ENCODE assay signal across 27 cellular contexts in the genomic region with DNA sequence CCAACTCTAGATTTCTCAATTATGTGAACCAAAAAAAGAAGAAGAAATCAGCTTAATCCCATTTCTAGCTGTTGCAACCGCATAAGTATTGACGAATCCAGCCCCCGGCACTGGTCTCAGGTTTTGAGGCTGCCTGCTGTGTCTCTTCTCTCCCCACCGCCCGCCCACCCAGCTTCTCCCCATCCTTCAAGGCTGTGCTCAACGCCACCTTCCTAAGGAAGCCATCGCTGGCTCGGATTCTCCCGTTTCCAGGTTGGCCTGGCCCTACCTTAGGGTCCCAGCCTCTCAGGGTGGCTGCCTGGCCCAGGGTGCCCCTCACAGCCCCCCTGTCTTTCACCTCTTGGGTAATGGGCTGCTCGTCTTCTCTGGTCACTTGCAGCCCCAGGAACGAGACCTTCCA.
"Had no signal": no experiment of that assay in that cellular context is flagged by ENCODE, and none has a peak within 500 bp of the region (broad histone marks: within the 10 kb centered on the region; RNA-seq: fewer than 3 reads in every experiment).

No MANE protein-coding gene starts in this region.

- H3K4me1 ChIP-seq: parathyroid adenoma, psoas muscle, right lobe of liver, spleen, suprapubic skin, testis, tibial artery, transverse colon, upper lobe of right lung, uterus had no signal

- H3K9ac ChIP-seq: parathyroid adenoma had no signal

- H3K4me2 ChIP-seq: smooth muscle cell had no signal

- ATAC-seq: naive thymus-derived CD8-positive, alpha-beta T cell; natural killer cell treated with Interleukin-12 subunit alpha and Interleukin-12 subunit beta and Interleukin-15 and Interleukin-18, amount 100 ng/mL, for 72 hours; psoas muscle; right cardiac atrium; right lobe of liver; stimulated activated memory B cell treated with anti-CD40 and anti-IgM and Interleukin-4, amounts not matched to agents 10 μg/mL and 1 μg/mL and 100 μg/mL, for 72 hours; stimulated activated naive CD8-positive, alpha-beta T cell treated with anti-CD3 and anti-CD28 coated beads, Interleukin-15, amount 100 ng/mL, for 72 hours; stimulated activated naive CD8-positive, alpha-beta T cell treated with anti-CD3 and anti-CD28 coated beads, Interleukin-15, Interleukin-2, amounts not matched to agents 100 U/mL and 50 U/mL, for 24 hours; upper lobe of right lung had no signal

- H3K9me3 ChIP-seq: ovary, psoas muscle, right lobe of liver, suprapubic skin, testis, tibial artery, transverse colon, upper lobe of right lung, uterus had no signal

- DNase-seq: naive thymus-derived CD8-positive, alpha-beta T cell; occipital lobe; ovary; psoas muscle; right cardiac atrium; spleen; stimulated activated CD4-positive, alpha-beta T cell treated with anti-CD3 and anti-CD28 coated beads, Interleukin-12 subunit alpha, Interleukin-12 subunit beta, amount 100 ng/mL, for 4 hours; stimulated activated CD4-positive, alpha-beta T cell treated with anti-CD3 and anti-CD28 coated beads, Interleukin-1b, Interleukin-23, amount 100 ng/mL, for 48 hours; stimulated activated CD4-positive, alpha-beta T cell treated with anti-CD3 and anti-CD28 coated beads, Interleukin-4, amount 100 ng/mL, for 1 hour; stimulated activated CD4-positive, alpha-beta T cell treated with anti-CD3 and anti-CD28 coated beads, Interleukin-4, amount 100 ng/mL, for 4 hours; stimulated activated CD8-positive, alpha-beta memory T cell treated with anti-CD3 and anti-CD28 coated beads, Interleukin-4, amount 100 ng/mL, for 48 hours; stimulated activated naive CD4-positive, alpha-beta T cell; stimulated activated naive CD8-positive, alpha-beta T cell treated with anti-CD3 and anti-CD28 coated beads, Interleukin-15, amount 100 ng/mL, for 72 hours; stimulated activated naive CD8-positive, alpha-beta T cell treated with anti-CD3 and anti-CD28 coated beads, Interleukin-15, Interleukin-2, amounts not matched to agents 100 U/mL and 50 U/mL, for 24 hours; substantia nigra; testis; transverse colon; upper lobe of right lung; uterus had no signal

- H2AFZ ChIP-seq: parathyroid adenoma had no signal

- H3K36me3 ChIP-seq: ovary, right lobe of liver, spleen, suprapubic skin, tibial artery, transverse colon, upper lobe of right lung, uterus had no signal

- H3K4me3 ChIP-seq: ovary, psoas muscle, right lobe of liver, skin epidermis, smooth muscle cell, spleen, suprapubic skin, testis, tibial artery, transverse colon, upper lobe of right lung, uterus had no signal

- H3K27ac ChIP-seq: ovary, parathyroid adenoma, psoas muscle, right lobe of liver, skin epidermis, spleen, suprapubic skin, testis, tibial artery, transverse colon, upper lobe of right lung, uterus had no signal

- H3K27me3 ChIP-seq: ovary, right lobe of liver, testis, uterus had no signal
